1 cellular context compared by ENCODE assay signal in the genomic region with DNA sequence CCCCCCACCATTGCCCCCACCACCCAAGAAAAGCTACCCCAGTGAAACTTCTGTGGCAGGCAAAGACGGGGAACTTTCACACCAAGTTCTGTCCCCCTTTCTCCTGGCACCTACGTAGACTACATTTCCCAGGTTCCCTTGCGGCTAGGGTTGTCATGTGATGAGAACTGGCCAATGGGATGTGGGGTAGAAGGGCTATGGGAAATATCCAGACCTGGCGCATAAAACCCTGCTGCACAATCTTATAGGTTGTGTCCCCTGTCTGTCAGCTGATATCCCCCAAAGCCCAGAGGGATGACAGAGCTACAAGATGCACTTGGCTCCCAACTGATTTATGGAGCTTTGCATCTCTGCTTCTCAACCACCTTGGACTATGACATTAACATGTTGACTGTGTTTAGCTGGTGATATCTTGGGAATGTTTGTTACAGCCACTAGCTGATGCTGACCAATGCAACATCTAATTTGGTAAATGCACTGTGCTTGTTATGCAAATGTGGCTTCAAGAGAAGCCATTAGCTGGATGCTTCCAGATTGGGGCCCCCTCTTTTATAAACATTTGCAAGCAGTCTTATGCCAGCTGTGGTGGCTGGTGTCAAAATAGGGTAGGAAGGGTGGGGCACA.
TF ChIP-seq lines count a peak whose summit lies in the region.

No MANE protein-coding gene starts in this region.

TF ChIP-seq in IMR-90, 13 proteins besides CTCF, POLR2A, EP300 and RAD21:
- TF ChIP-seq, protein P1, sequence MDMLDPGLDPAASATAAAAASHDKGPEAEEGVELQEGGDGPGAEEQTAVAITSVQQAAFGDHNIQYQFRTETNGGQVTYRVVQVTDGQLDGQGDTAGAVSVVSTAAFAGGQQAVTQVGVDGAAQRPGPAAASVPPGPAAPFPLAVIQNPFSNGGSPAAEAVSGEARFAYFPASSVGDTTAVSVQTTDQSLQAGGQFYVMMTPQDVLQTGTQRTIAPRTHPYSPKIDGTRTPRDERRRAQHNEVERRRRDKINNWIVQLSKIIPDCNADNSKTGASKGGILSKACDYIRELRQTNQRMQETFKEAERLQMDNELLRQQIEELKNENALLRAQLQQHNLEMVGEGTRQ (IDR thresholded peaks at IDR 0.05; ENCODE audit: low read depth, low read length) = peak; percentile 69; the same call in 1 of the 2 replicates
- no peak for TF ChIP-seq BHLHE40 (IDR thresholded peaks at IDR 0.05; ENCODE audit: low read depth, low read length)
